8 cellular contexts compared by ENCODE assay signal in the genomic region with DNA sequence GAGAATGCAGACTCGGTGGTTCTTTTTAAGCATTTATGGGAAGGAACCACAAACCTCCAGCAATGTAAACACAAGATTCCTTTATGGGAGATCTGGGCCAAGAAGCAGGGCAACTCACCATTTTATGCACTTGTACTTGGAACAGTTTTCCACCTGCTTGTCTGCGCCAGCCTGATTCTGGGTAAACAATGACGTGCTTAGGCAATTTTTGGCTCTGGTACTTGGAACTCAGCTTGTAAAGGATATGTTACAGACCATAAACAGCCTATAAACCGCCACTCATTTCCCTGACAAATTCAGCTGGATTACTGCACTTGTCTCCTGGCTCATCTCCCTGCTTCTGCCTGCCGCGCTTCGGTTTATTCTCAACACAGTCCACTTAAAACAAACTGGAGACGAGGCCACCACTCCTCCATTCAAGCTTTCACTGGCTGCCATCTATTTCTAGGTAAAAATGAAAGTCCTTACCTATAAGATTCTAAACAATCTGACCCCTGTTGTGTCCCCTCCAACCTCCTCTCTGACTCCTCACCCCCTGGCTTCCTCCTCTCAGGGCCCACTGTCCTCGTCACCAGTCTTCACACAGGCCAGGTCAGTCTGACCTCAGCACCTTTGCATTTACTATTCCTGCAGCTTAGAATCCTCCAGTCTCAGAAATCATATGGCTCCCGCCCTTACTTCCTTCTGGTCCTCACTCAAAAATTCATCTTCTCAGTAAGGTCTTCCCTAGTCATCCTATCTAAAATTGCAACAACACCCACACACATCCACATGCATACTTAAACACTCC.
DNase-seq lines count a peak whose midpoint lies in the region; ATAC-seq and TF ChIP-seq lines count a peak whose summit lies in the region.

No MANE protein-coding gene starts in this region.

- H3K27ac ChIP-seq in thoracic aorta: peak overlapping the region; percentile 71 to 74

- TF ChIP-seq CTCF in thoracic aorta (IDR thresholded peaks at IDR 0.05): no peak

- H3K9me3 ChIP-seq in thoracic aorta: no peaks in the 10 kb centered on the region

- peaks cover 0 to 37% of the 10 kb centered on the region in 2 donors for H3K4me1 ChIP-seq in thoracic aorta (ENCODE audit: control insufficient read depth in 1 of 2, low read depth in 2 of 2)

- no peaks in the 10 kb centered on the region for H3K36me3 ChIP-seq in thoracic aorta

- peak overlapping the region; percentile 54 for H3K4me3 ChIP-seq in thoracic aorta

- peak; percentile 93 for ATAC-seq in thoracic aorta (ENCODE audit: insufficient number of reproducible peaks, low FRiP score, low read depth)
- ATAC-seq in stimulated activated naive CD8-positive, alpha-beta T cell treated with anti-CD3 and anti-CD28 coated beads, Interleukin-15, Interleukin-2, amounts not matched to agents 100 U/mL and 50 U/mL, for 24 hours: no peak
- ATAC-seq in HG02678 (IDR thresholded peaks at IDR 0.05; ENCODE audit: unreplicated experiment): no peak
- ATAC-seq in GM19395 (IDR thresholded peaks at IDR 0.05; ENCODE audit: unreplicated experiment): no peak

- H3K27me3 ChIP-seq in thoracic aorta (replicated peaks; ENCODE audit: insufficient read depth): no peaks in the 10 kb centered on the region

- peak; percentile 20 for DNase-seq in HT1080 (ENCODE audit: low read depth)
- DNase-seq in NCI-H748 treated with DMSO at 0.1 percent for 48 hours (lab: John Stamatoyannopoulos, UW): peak; percentile 46
- peak; percentile 98 for DNase-seq in fibroblast of peridontal ligament (ENCODE audit: extremely low read depth)
- peak; percentile 14 for DNase-seq in thoracic aorta (ENCODE audit: low spot score)
- DNase-seq in stimulated activated naive CD8-positive, alpha-beta T cell treated with anti-CD3 and anti-CD28 coated beads, Interleukin-15, Interleukin-2, amounts not matched to agents 100 U/mL and 50 U/mL, for 24 hours: no peak
- DNase-seq in activated CD4-positive, alpha-beta T cell treated with anti-CD3 and anti-CD28 coated beads, Interleukin-2, amount 50 U/mL, for 4 hours: no peak

Comparison
In these comparisons a context has a peak if more than half of its experiments do, and no peak if none do; other contexts are left out.
1. DNase-seq: peak in HT1080 (single experiment), NCI-H748 treated with DMSO at 0.1 percent for 48 hours (single experiment), fibroblast of peridontal ligament (single experiment) and thoracic aorta (single experiment); none in stimulated activated naive CD8-positive, alpha-beta T cell treated with anti-CD3 and anti-CD28 coated beads, Interleukin-15, Interleukin-2, amounts not matched to agents 100 U/mL and 50 U/mL, for 24 hours (single experiment) and activated CD4-positive, alpha-beta T cell treated with anti-CD3 and anti-CD28 coated beads, Interleukin-2, amount 50 U/mL, for 4 hours (0 of 2).